16 cellular contexts compared by ENCODE assay signal in genomic region chr1:17021896-17022295, GRCh38. TPM values are rescaled to one million over a fixed set of nuclear protein-coding genes. Genes with fewer than 3 reads are reported as not detected.
"Had no signal": no experiment of that assay in that cellular context is flagged by ENCODE, and none has a peak within 500 bp of the region (broad histone marks: within the 10 kb centered on the region; RNA-seq: fewer than 3 reads in every experiment).

No MANE protein-coding gene starts in this region.

- H3K4me3 Mint-ChIP-seq: activated naive CD8-positive, alpha-beta T cell treated with anti-CD3 and anti-CD28 coated beads for 36 hours; neural crest cell; stimulated activated memory B cell treated with anti-CD40 and anti-IgM and Interleukin-4, amounts not matched to agents 10 μg/mL and 1 μg/mL and 100 μg/mL, for 72 hours had no signal

- H3K27me3 ChIP-seq: body of pancreas, left lung had no signal

- H3K27ac Mint-ChIP-seq: stimulated activated memory B cell treated with anti-CD40 and anti-IgM and Interleukin-4, amounts not matched to agents 10 μg/mL and 1 μg/mL and 100 μg/mL, for 72 hours had no signal

- DNase-seq: activated CD8-positive, alpha-beta memory T cell treated with anti-CD3 and anti-CD28 coated beads for 24 hours; activated CD8-positive, alpha-beta memory T cell treated with anti-CD3 and anti-CD28 coated beads, Interleukin-2, amount 50 U/mL, for 48 hours; activated gamma-delta T cell treated with Interleukin-2 at 50 U/mL for 16 hours; activated naive CD8-positive, alpha-beta T cell treated with anti-CD3 and anti-CD28 coated beads for 36 hours; amniotic stem cell; left lung; mammary epithelial cell; psoas muscle; right cardiac atrium; stimulated activated CD4-positive, alpha-beta T cell treated with anti-CD3 and anti-CD28 coated beads, Interleukin-4, amount 100 ng/mL, for 4 hours; WERI-Rb-1 had no signal

- H3K9me3 ChIP-seq: left lung, psoas muscle had no signal

- H3K27ac ChIP-seq: body of pancreas, left lung, psoas muscle, WERI-Rb-1 had no signal

- ATAC-seq: body of pancreas; left lung; psoas muscle; right cardiac atrium; stimulated activated memory B cell treated with anti-CD40 and anti-IgM and Interleukin-4, amounts not matched to agents 10 μg/mL and 1 μg/mL and 100 μg/mL, for 72 hours had no signal

- H3K27me3 Mint-ChIP-seq: activated naive CD8-positive, alpha-beta T cell treated with anti-CD3 and anti-CD28 coated beads for 36 hours; stimulated activated memory B cell treated with anti-CD40 and anti-IgM and Interleukin-4, amounts not matched to agents 10 μg/mL and 1 μg/mL and 100 μg/mL, for 72 hours had no signal

- H3K4me2 ChIP-seq: smooth muscle cell had no signal

- H3K4me1 ChIP-seq: psoas muscle had no signal

- H3K9me3 Mint-ChIP-seq: activated naive CD8-positive, alpha-beta T cell treated with anti-CD3 and anti-CD28 coated beads for 36 hours; neural crest cell; stimulated activated memory B cell treated with anti-CD40 and anti-IgM and Interleukin-4, amounts not matched to agents 10 μg/mL and 1 μg/mL and 100 μg/mL, for 72 hours had no signal

- H3K4me3 ChIP-seq: body of pancreas, left lung, psoas muscle, smooth muscle cell had no signal

- H3K4me1 Mint-ChIP-seq: neural crest cell had no signal

RNA-seq across cellular contexts. Expression of gene MFAP2, which starts 41.5 kb away (rescaled TPM):
- total RNA-seq: activated naive CD8-positive, alpha-beta T cell treated with anti-CD3 and anti-CD28 coated beads for 36 hours; T-helper 2 cell treated with Interferon-gamma antibody and Interleukin-4, amounts not matched to agents 100 ng/mL and 5 ng/mL, for 36 hours had no signal
